Comparison of ENCODE assay signal across 11 cellular contexts in the genomic region with DNA sequence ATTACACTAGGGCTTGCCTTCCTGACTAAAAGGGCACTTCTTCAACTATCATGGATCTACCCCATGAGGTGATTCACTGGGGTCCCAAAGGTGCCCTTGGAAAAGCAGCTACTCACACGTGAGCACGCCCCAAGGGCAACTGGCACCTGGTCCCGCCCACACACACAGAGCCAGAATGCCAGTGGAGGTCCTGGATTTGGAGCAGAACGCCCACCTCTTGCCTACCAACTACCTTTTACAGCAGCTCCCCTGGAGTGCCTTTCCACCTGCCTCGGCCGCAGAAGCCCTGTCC. TPM values are rescaled to one million over a fixed set of nuclear protein-coding genes. Genes with fewer than 3 reads are reported as not detected.
DNase-seq lines count a peak whose midpoint lies in the region; ATAC-seq and TF ChIP-seq lines count a peak whose summit lies in the region.
"Had no signal": no experiment of that assay in that cellular context is flagged by ENCODE, and none has a peak within 500 bp of the region (broad histone marks: within the 10 kb centered on the region; RNA-seq: fewer than 3 reads in every experiment).

No MANE protein-coding gene starts in this region.

- ATAC-seq in natural killer cell (no peak), HG03342 (IDR thresholded peaks at IDR 0.05; ENCODE audit: unreplicated experiment) (no peak)

- peak; percentile 12 for DNase-seq in stimulated activated CD4-positive, alpha-beta T cell treated with anti-CD3 and anti-CD28 coated beads, Interleukin-1b, Interleukin-23, amount 100 ng/mL, for 48 hours
- DNase-seq in stimulated activated CD4-positive, alpha-beta T cell treated with anti-CD3 and anti-CD28 coated beads, Interleukin-2, amount 100 ng/mL, for 24 hours = no peak
- DNase-seq in natural killer cell (no peak), NCI-H2196 (lab: John Stamatoyannopoulos, UW; ENCODE audit: unreplicated experiment) (no peak), HAP-1 (ENCODE audit: low spot score in 2 of 2) (no peak), NCI-H1436 treated with DMSO at 0.1 percent for 48 hours (lab: John Stamatoyannopoulos, UW) (no peak)

- H3K27ac ChIP-seq in cingulate gyrus (ENCODE audit: low read depth, low read length) = peak overlapping the region; percentile 78
- H3K27ac ChIP-seq: SJCRH30 had no signal

- H3K27me3 Mint-ChIP-seq in natural killer cell (ENCODE audit: low read depth in 2 of 2) = peaks cover 8 to 31% of the 10 kb centered on the region in 2 donors

- no peak overlapping the region for H3K4me3 ChIP-seq in HAP-1

- H3K4me3 Mint-ChIP-seq in natural killer cell = peak overlapping the region; percentile 91

- no peak for TF ChIP-seq CTCF in natural killer cell (IDR thresholded peaks at IDR 0.05)

- in situ Hi-C loops in HAP-1 (cut with MboI; ENCODE audit: low sequenced_read_pairs) = no loop called here

- H3K4me1 Mint-ChIP-seq in natural killer cell = peaks cover 8 to 10% of the 10 kb centered on the region in 2 donors

- H3K4me1 ChIP-seq in HAP-1 = peaks cover 14% of the 10 kb centered on the region
- H3K4me1 ChIP-seq: SJCRH30 had no signal

- H3K9me3 ChIP-seq in HAP-1 = no peaks in the 10 kb centered on the region
- H3K9me3 ChIP-seq: SJCRH30 had no signal

- no peaks in the 10 kb centered on the region for H3K36me3 Mint-ChIP-seq in natural killer cell
- H3K36me3 Mint-ChIP-seq: IgD-negative memory B cell; stimulated activated naive B cell treated with anti-CD40 and anti-IgM and Interleukin-4, amounts not matched to agents 10 μg/mL and 1 μg/mL and 100 μg/mL, for 72 hours had no signal

- H3K36me3 ChIP-seq in HAP-1 (replicated peaks) = no peaks in the 10 kb centered on the region; the same call in 1 of the 2 replicates
- H3K36me3 ChIP-seq: SJCRH30 had no signal

- H3K27me3 ChIP-seq in HAP-1 (ENCODE audit: low read depth) = no peaks in the 10 kb centered on the region
- H3K27me3 ChIP-seq: SJCRH30 had no signal

- intact Hi-C loops in natural killer cell (cut with micrococcal nuclease) = loop anchor here (10.0 kb wide), 1 partner anchor 625 kb away; no protein-coding TSS in a partner anchor

- H3K9me3 Mint-ChIP-seq in natural killer cell = no peaks in the 10 kb centered on the region

- no peak overlapping the region for H3K27ac Mint-ChIP-seq in natural killer cell
- H3K27ac Mint-ChIP-seq: stimulated activated naive B cell treated with anti-CD40 and anti-IgM and Interleukin-4, amounts not matched to agents 10 μg/mL and 1 μg/mL and 100 μg/mL, for 72 hours had no signal

RNA-seq across cellular contexts. Expression of gene CTDSPL, which starts 1.8 kb away (rescaled TPM):
- 1 to 10 TPM in 2 of 3 donors, under 1 TPM in 1; 0.50 to 3.4 (median 1.8) TPM for total RNA-seq in natural killer cell
